Comparison of ENCODE assay signal across 11 cellular contexts in the genomic region with DNA sequence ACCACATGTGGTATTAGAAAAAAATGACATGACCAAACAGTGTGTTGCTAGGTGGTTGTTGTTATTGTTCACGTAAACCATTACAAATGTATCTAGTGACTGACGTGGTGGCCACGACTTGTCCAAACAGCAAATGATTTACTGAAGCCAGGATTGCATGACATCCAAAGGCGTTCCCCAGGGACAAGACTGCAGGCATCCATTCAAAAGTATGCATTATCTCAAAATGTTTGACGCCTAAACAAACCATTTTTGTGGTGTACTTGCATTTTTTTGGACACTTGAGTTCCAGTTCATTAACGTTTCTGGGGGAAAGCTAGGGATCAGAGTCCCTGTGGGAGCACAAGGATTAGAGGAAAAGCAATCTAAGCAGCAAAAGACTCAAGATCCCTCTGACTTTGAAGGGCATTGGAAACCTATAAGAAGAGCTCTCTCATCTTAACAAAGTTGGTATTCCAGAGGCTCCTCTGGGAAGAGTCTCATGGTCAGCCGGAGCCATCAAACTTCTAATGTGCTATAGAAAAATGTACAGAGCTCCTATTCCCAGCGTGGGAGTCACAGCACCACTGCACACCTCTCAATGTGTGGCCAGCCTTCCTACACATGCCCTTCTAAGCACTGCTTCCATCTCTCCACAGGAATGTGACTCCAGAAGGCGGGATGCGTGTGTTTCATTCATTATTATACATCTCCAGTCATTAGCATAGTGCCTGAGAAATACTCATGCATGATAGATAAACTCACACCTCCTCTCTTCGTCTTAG.
DNase-seq lines count a peak whose midpoint lies in the region; ATAC-seq and TF ChIP-seq lines count a peak whose summit lies in the region.
"Had no signal": no experiment of that assay in that cellular context is flagged by ENCODE, and none has a peak within 500 bp of the region (broad histone marks: within the 10 kb centered on the region; RNA-seq: fewer than 3 reads in every experiment).

No MANE protein-coding gene starts in this region.

- peaks cover 67% of the 10 kb centered on the region for H3K4me1 ChIP-seq in osteoblast (ENCODE audit: insufficient read depth, low read length)

- no peaks in the 10 kb centered on the region for H3K27me3 ChIP-seq in osteoblast (ENCODE audit: insufficient read depth, low read length)

- no peak overlapping the region for H2AFZ ChIP-seq in osteoblast (ENCODE audit: low read length)

- peak overlapping the region; percentile 2 for H3K4me2 ChIP-seq in osteoblast (ENCODE audit: insufficient read depth, low read length)

- H3K27ac ChIP-seq in osteoblast (ENCODE audit: low read depth, low read length): peak overlapping the region; percentile 92

- TF ChIP-seq CTCF in epithelial cell of esophagus (IDR thresholded peaks at IDR 0.05; ENCODE audit: insufficient read depth, low read depth, low read length, missing control alignments) (no peak), osteoblast (IDR thresholded peaks at IDR 0.05; ENCODE audit: extremely low read depth, low read depth, low read length) (no peak)

- H3K79me2 ChIP-seq in osteoblast (ENCODE audit: insufficient read depth, low read length): peaks cover 94% of the 10 kb centered on the region

- peaks cover 42% of the 10 kb centered on the region for H3K36me3 ChIP-seq in osteoblast (ENCODE audit: insufficient read depth, low read length)

- no peaks in the 10 kb centered on the region for H3K9me3 ChIP-seq in osteoblast (ENCODE audit: low read depth, low read length)

- peak; percentile 69 for DNase-seq in EH (ENCODE audit: low read depth)
- DNase-seq in NCI-H226: peak; percentile 53
- peak; percentile 53 for DNase-seq in epithelial cell of esophagus (ENCODE audit: low read depth)
- DNase-seq in osteoblast (ENCODE audit: insufficient read length, low spot score, missing footprints): peak; percentile 17
- DNase-seq in AML-193 (lab: John Stamatoyannopoulos, UW): no peak
- DNase-seq in occipital lobe (lab: John Stamatoyannopoulos, UW): no peak
- DNase-seq in left colon: no peak
- DNase-seq: naive B cell; NCI-H1092 treated with DMSO at 0.1 percent for 48 hours; stimulated activated CD4-positive, alpha-beta T cell treated with anti-CD3 and anti-CD28 coated beads, Interleukin-15, amount 100 ng/mL, for 24 hours had no signal

- no peak overlapping the region for H3K4me3 ChIP-seq in epithelial cell of esophagus (ENCODE audit: low read length)
- no peak overlapping the region for H3K4me3 ChIP-seq in osteoblast (ENCODE audit: insufficient read depth, low read length)

- intact Hi-C loops in left colon (cut with DNase I, micrococcal nuclease): no loop called here

- peaks cover 3% of the 10 kb centered on the region for H4K20me1 ChIP-seq in osteoblast (ENCODE audit: insufficient read depth, low read length)

- ATAC-seq in HG02852 (IDR thresholded peaks at IDR 0.05; ENCODE audit: unreplicated experiment) (no peak), left colon (no peak)

Comparison
In these comparisons a context has a peak if more than half of its experiments do, and no peak if none do; other contexts are left out.
1. DNase-seq: peak in EH (single experiment), NCI-H226 (single experiment), epithelial cell of esophagus (single experiment) and osteoblast (single experiment); none in AML-193 (0 of 2), occipital lobe (single experiment) and left colon (0 of 2).